9 cellular contexts compared by ENCODE assay signal in the genomic region with DNA sequence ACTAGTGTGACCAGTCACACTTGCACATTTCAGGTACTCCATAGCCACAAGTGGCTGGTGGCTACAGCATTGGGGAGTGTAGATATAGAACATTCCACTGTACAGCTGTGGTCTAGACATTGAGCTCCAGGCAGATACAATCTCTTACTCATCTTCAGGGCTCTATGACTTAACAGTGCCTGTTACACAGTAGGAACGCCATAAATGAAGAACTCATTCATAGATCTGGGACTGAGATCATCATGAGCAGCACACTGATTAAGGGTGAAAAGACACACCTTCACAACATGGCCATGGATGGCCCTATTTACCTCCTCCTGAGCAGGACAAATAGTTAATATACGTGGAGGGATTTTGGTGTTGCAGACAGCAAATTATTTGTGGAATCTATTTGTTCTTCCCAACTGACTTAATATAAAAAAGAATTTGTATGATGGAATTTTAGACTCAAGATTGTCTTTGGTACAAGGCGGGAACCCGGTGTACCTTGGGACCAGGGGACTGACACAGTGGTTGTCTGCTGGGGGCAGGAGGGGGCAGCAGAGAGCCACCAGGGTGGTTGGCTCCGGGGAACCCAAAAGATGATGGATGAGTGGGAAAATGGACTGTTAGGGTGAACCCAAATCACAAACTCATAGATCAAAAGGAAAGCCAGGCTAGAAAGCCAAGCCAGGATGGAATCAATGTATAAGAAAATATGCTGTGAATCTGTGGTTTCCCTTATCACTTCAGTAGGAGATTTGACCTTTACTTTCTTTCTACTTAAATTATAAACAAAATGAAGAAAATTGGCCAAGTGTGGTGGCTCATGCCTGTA. TPM values are rescaled to one million over a fixed set of nuclear protein-coding genes. Genes with fewer than 3 reads are reported as not detected.
A peak's percentile ranks its signal among the peaks of the same experiment; 100 is the strongest.
DNase-seq lines count a peak whose midpoint lies in the region; ATAC-seq and TF ChIP-seq lines count a peak whose summit lies in the region.
"Had no signal": no experiment of that assay in that cellular context is flagged by ENCODE, and none has a peak within 500 bp of the region (broad histone marks: within the 10 kb centered on the region; RNA-seq: fewer than 3 reads in every experiment).

No MANE protein-coding gene starts in this region.

- H4K91ac ChIP-seq in neuronal stem cell (ENCODE audit: low read depth, low read length, poor library complexity), result no peak overlapping the region

- peak; percentile 97 for TF ChIP-seq CTCF in BE2C (IDR thresholded peaks at IDR 0.05; ENCODE audit: low read depth, low read length)
- peak; percentile 13 to 84 (median 71) for TF ChIP-seq CTCF in dorsolateral prefrontal cortex (IDR thresholded peaks at IDR 0.05 in 54 of 56, conservative IDR thresholded peaks at IDR 0.05 in 2 of 56; ENCODE audit: low read depth in 1 of 56, partially characterized antibody in 56 of 56)

- H3K9ac ChIP-seq in neuronal stem cell (ENCODE audit: low read depth, low read length, poor library complexity), result no peak overlapping the region

- intact Hi-C loops in activated CD4-positive, alpha-beta T cell treated with anti-CD3 and anti-CD28 coated beads, Interleukin-2, amount 10 ng/mL, durations not matched to agents 24 days and 14 days (cut with micrococcal nuclease), result loop anchor here (2.0 to 10.0 kb wide), 5 partner anchors 170 to 592 kb away; partner anchors contain the start of gene MEST
- intact Hi-C loops in dorsolateral prefrontal cortex (cut with DNase I), result no loop called here

- DNase-seq in BE2C (peak; percentile 72), NCI-H2081 (lab: John Stamatoyannopoulos, UW) (peak; percentile 79 to 83), dorsolateral prefrontal cortex (peak in 8 of 10 donors; percentile 3 to 73 (median 48)), memory B cell (ENCODE audit: low spot score in 2 of 2) (no peak), neuronal stem cell (ENCODE audit: low spot score) (no peak)
- peak; percentile 84 for DNase-seq in activated CD4-positive, alpha-beta T cell treated with anti-CD3 and anti-CD28 coated beads, Interleukin-2, amount 10 ng/mL, durations not matched to agents 24 days and 14 days
- DNase-seq in stimulated activated CD8-positive, alpha-beta memory T cell treated with anti-CD3 and anti-CD28 coated beads, Interleukin-4, amount 100 ng/mL, for 4 hours (ENCODE audit: low read depth in 2 of 2, low spot score in 1 of 2), result peak; percentile 8 to 9

- peak; percentile 32 for ATAC-seq in GM19468 (IDR thresholded peaks at IDR 0.05; ENCODE audit: extremely low read depth, unreplicated experiment)
- peak; percentile 41 for ATAC-seq in memory B cell (ENCODE audit: low read depth)

- no peak overlapping the region for H4K8ac ChIP-seq in neuronal stem cell (ENCODE audit: low read depth, low read length)

- H3K27ac Mint-ChIP-seq in activated CD4-positive, alpha-beta T cell treated with anti-CD3 and anti-CD28 coated beads, Interleukin-2, amount 10 ng/mL, durations not matched to agents 24 days and 14 days, result no peak overlapping the region
- no peak overlapping the region for H3K27ac Mint-ChIP-seq in memory B cell
- H3K27ac Mint-ChIP-seq: IgD-negative memory B cell had no signal

- WGBS in neuronal stem cell (ENCODE audit: extremely low coverage in 2 of 2, insufficient read length in 2 of 2, insufficient replicate concordance in 1 of 2), 2 donors, result no CpG with 5 or more reads among the region's 5 CpGs

- H3K4me1 ChIP-seq in BE2C, result no peaks in the 10 kb centered on the region
- H3K4me1 ChIP-seq in neuronal stem cell (ENCODE audit: control insufficient read depth in 2 of 2, insufficient read depth in 1 of 2, low read depth in 1 of 2, low read length in 2 of 2), result no peaks in the 10 kb centered on the region

- H2AFZ ChIP-seq in neuronal stem cell (ENCODE audit: low read length), result no peak overlapping the region

- H3K4me3 ChIP-seq in BE2C (ENCODE audit: low read depth, low read length), result no peak overlapping the region
- H3K4me3 ChIP-seq in dorsolateral prefrontal cortex, result no peak overlapping the region
- H3K4me3 ChIP-seq in neuronal stem cell (ENCODE audit: low read length in 2 of 2), result no peak overlapping the region

- H3K9me3 Mint-ChIP-seq in activated CD4-positive, alpha-beta T cell treated with anti-CD3 and anti-CD28 coated beads, Interleukin-2, amount 10 ng/mL, durations not matched to agents 24 days and 14 days, result no peaks in the 10 kb centered on the region
- peaks cover 8% of the 10 kb centered on the region for H3K9me3 Mint-ChIP-seq in memory B cell

- no peak overlapping the region for H2BK12ac ChIP-seq in neuronal stem cell (ENCODE audit: low read length)

- no peak overlapping the region for H3K18ac ChIP-seq in neuronal stem cell (ENCODE audit: low read length)

- no peak overlapping the region for H3K4me3 Mint-ChIP-seq in activated CD4-positive, alpha-beta T cell treated with anti-CD3 and anti-CD28 coated beads, Interleukin-2, amount 10 ng/mL, durations not matched to agents 24 days and 14 days
- H3K4me3 Mint-ChIP-seq in memory B cell, result no peak overlapping the region
- H3K4me3 Mint-ChIP-seq: IgD-negative memory B cell had no signal

- H3K4me1 Mint-ChIP-seq in activated CD4-positive, alpha-beta T cell treated with anti-CD3 and anti-CD28 coated beads, Interleukin-2, amount 10 ng/mL, durations not matched to agents 24 days and 14 days, result peaks cover 14% of the 10 kb centered on the region
- peaks cover 3% of the 10 kb centered on the region for H3K4me1 Mint-ChIP-seq in memory B cell

- H3K36me3 ChIP-seq in BE2C, result no peaks in the 10 kb centered on the region
- H3K36me3 ChIP-seq in neuronal stem cell (replicated peaks in 1 of 2; ENCODE audit: control insufficient read depth in 2 of 2, insufficient read depth in 2 of 2, low read length in 2 of 2), result no peaks in the 10 kb centered on the region

- H3K27ac ChIP-seq in dorsolateral prefrontal cortex (no peak overlapping the region), neuronal stem cell (replicated peaks; ENCODE audit: low read length) (no peak overlapping the region)

- H2BK120ac ChIP-seq in neuronal stem cell (ENCODE audit: low read depth, low read length), result no peak overlapping the region

- no peak overlapping the region for H2AK5ac ChIP-seq in neuronal stem cell (ENCODE audit: low read depth, low read length)

- no peak overlapping the region for H3K4me2 ChIP-seq in neuronal stem cell (ENCODE audit: insufficient read depth, low read length, poor library complexity, severe bottlenecking)

- H3K9me3 ChIP-seq in BE2C (no peaks in the 10 kb centered on the region), neuronal stem cell (replicated peaks in 1 of 2; ENCODE audit: control insufficient read depth in 2 of 2, insufficient read depth in 1 of 2, low read depth in 1 of 2, low read length in 2 of 2) (peaks cover 0 to 4% of the 10 kb centered on the region in 2 donors)

- H3K27me3 Mint-ChIP-seq in activated CD4-positive, alpha-beta T cell treated with anti-CD3 and anti-CD28 coated beads, Interleukin-2, amount 10 ng/mL, durations not matched to agents 24 days and 14 days, result peaks cover 4% of the 10 kb centered on the region
- H3K27me3 Mint-ChIP-seq in memory B cell, result no peaks in the 10 kb centered on the region
- H3K27me3 Mint-ChIP-seq: IgD-negative memory B cell had no signal

- H3K27me3 ChIP-seq in BE2C (peaks cover 7% of the 10 kb centered on the region; the same call in 1 of the 2 replicates), dorsolateral prefrontal cortex (no peaks in the 10 kb centered on the region), neuronal stem cell (ENCODE audit: control insufficient read depth in 3 of 3, insufficient read depth in 3 of 3, low read depth in 1 of 3, low read length in 3 of 3) (no peaks in the 10 kb centered on the region)

- H3K36me3 Mint-ChIP-seq in activated CD4-positive, alpha-beta T cell treated with anti-CD3 and anti-CD28 coated beads, Interleukin-2, amount 10 ng/mL, durations not matched to agents 24 days and 14 days (ENCODE audit: low read depth), result no peaks in the 10 kb centered on the region
- peaks cover 2% of the 10 kb centered on the region for H3K36me3 Mint-ChIP-seq in memory B cell

- H3K14ac ChIP-seq in neuronal stem cell (ENCODE audit: low read length), result no peak overlapping the region

- H3K79me1 ChIP-seq in neuronal stem cell (ENCODE audit: low read depth, low read length), result peaks cover 2% of the 10 kb centered on the region

- H2BK15ac ChIP-seq in neuronal stem cell (ENCODE audit: low read length), result no peak overlapping the region

- H3K23ac ChIP-seq in neuronal stem cell (ENCODE audit: low read depth, low read length, poor library complexity), result no peak overlapping the region

- no peak overlapping the region for H3K4ac ChIP-seq in neuronal stem cell (ENCODE audit: low read length)

- H2BK5ac ChIP-seq in neuronal stem cell (ENCODE audit: low read length), result no peak overlapping the region

RNA-seq across cellular contexts. Expression of gene CPA2, which starts 24.3 kb away (rescaled TPM):
- polyA plus RNA-seq in BE2C (2012; ENCODE audit: insufficient read depth, insufficient read length, low read depth), result not detected
- total RNA-seq in activated CD4-positive, alpha-beta T cell treated with anti-CD3 and anti-CD28 coated beads, Interleukin-2, amount 10 ng/mL, durations not matched to agents 24 days and 14 days, result 0.14 TPM in 2 replicates
- 1 to 10 TPM in 21 of 120 experiments, under 1 TPM in 40, not detected in 59; 0.29 to 4.3 (median 0.88) TPM for total RNA-seq in dorsolateral prefrontal cortex
- 0.84 TPM for polyA plus RNA-seq in neuronal stem cell (2013, experiment 1 of 2)
- 0.69 TPM for polyA plus RNA-seq in neuronal stem cell (2013, experiment 2 of 2)
- polyA plus RNA-seq: IgD-negative memory B cell had no signal

RNA-seq across cellular contexts. Expression of gene SSMEM1, which starts 34.7 kb away (rescaled TPM):
- polyA plus RNA-seq in BE2C (2012; ENCODE audit: insufficient read depth, insufficient read length, low read depth), result not detected
- not detected in 2 replicates for total RNA-seq in activated CD4-positive, alpha-beta T cell treated with anti-CD3 and anti-CD28 coated beads, Interleukin-2, amount 10 ng/mL, durations not matched to agents 24 days and 14 days
- total RNA-seq in dorsolateral prefrontal cortex, result under 1 TPM in 1 of 120 experiments, not detected in 119; 0.50 TPM
- polyA plus RNA-seq in neuronal stem cell (2013, experiment 1 of 2), result 0.03 TPM
- polyA plus RNA-seq in neuronal stem cell (2013, experiment 2 of 2), result not detected
- polyA plus RNA-seq: IgD-negative memory B cell had no signal

RNA-seq across cellular contexts. Expression of gene TMEM209, which starts 37.2 kb away (rescaled TPM):
- polyA plus RNA-seq in BE2C (2012; ENCODE audit: insufficient read depth, insufficient read length, low read depth), result 34.0 TPM
- 48.2 and 52.9 TPM in 2 replicates for total RNA-seq in activated CD4-positive, alpha-beta T cell treated with anti-CD3 and anti-CD28 coated beads, Interleukin-2, amount 10 ng/mL, durations not matched to agents 24 days and 14 days
- total RNA-seq in dorsolateral prefrontal cortex, result 10 to 100 TPM in 119 of 120 experiments, 1 to 10 TPM in 1; 9.8 to 28.0 (median 15.9) TPM
- 44.8 TPM for polyA plus RNA-seq in neuronal stem cell (2013, experiment 1 of 2)
- 42.4 TPM for polyA plus RNA-seq in neuronal stem cell (2013, experiment 2 of 2)

RNA-seq across cellular contexts. Expression of gene CPA4, which starts 50.6 kb away (rescaled TPM):
- polyA plus RNA-seq in BE2C (2012; ENCODE audit: insufficient read depth, insufficient read length, low read depth), result not detected
- not detected in 2 replicates for total RNA-seq in activated CD4-positive, alpha-beta T cell treated with anti-CD3 and anti-CD28 coated beads, Interleukin-2, amount 10 ng/mL, durations not matched to agents 24 days and 14 days
- total RNA-seq in dorsolateral prefrontal cortex, result 1 to 10 TPM in 57 of 120 experiments, under 1 TPM in 59, not detected in 4; 0.26 to 3.2 (median 0.99) TPM
- polyA plus RNA-seq in neuronal stem cell (2013, experiment 1 of 2), result 0.04 TPM
- polyA plus RNA-seq in neuronal stem cell (2013, experiment 2 of 2), result 0.11 TPM
- polyA plus RNA-seq: IgD-negative memory B cell had no signal

Comparison
In these comparisons a context has a peak if more than half of its experiments do, and no peak if none do; other contexts are left out.
1. DNase-seq: peak in BE2C (single experiment), NCI-H2081 (2 of 2), activated CD4-positive, alpha-beta T cell treated with anti-CD3 and anti-CD28 coated beads, Interleukin-2, amount 10 ng/mL, durations not matched to agents 24 days and 14 days (single experiment), dorsolateral prefrontal cortex (8 of 10) and stimulated activated CD8-positive, alpha-beta memory T cell treated with anti-CD3 and anti-CD28 coated beads, Interleukin-4, amount 100 ng/mL, for 4 hours (2 of 2); none in memory B cell (0 of 2) and neuronal stem cell (single experiment).